Comparison of ENCODE assay signal across 8 cellular contexts in the genomic region with DNA sequence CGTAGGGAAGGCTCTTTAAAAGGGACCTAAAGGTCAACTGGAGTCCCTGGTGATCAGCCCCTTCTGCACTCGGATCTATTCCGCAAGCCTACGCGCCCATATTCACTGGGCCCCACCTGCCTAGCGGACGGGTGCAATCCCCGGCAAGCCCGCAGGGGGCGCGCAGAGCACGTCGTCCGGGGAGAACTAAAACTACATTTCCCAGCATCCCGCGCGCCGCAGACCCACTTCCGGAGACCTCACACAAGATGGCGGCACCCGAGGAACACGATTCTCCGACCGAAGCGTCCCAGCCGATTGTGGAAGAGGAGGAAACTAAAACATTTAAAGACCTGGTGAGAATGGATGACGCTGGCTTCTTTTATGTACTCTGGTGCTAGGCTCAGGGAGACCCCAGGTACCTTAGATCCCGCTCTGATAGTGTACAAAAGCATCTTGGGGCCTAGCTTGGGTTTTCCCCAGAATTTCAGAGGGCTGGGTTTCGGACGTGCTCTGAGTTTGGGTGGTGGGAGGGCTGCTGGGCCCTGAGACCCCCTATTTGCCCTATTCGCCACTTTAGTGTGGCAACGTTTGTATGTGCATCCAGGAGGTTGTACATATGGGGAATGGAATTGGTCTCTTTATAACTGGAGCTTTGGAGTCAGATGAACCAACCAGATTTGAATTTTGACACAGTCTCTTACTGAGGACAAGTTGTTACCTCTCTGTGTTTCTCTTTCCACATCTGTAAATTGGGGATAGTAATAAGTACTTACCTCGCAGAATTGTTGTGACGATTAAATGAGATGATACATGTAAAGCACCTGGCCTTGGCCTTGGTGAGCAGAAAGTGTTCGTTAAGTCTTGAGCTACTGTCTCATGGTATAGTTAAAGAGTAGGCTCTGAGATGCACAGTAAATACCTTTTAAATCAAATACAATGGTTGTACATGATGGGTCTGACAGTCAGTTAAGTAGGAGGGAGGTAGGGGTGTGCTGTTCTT. TPM values are rescaled to one million over a fixed set of nuclear protein-coding genes. Genes with fewer than 3 reads are reported as not detected.
DNase-seq lines count a peak whose midpoint lies in the region; ATAC-seq, FAIRE-seq and TF ChIP-seq lines count a peak whose summit lies in the region.

A gene (plus strand): TSS at position 227 of the 982 bp plus-strand sequence. CDS start 22 bp downstream, at position 249.

- peaks cover 5 to 10% of the 10 kb centered on the region in 2 donors for H3K4me1 ChIP-seq in kidney (ENCODE audit: control insufficient read depth in 1 of 2, insufficient read depth in 1 of 2, low read depth in 1 of 2, low read length in 2 of 2)

- no peak for FAIRE-seq in kidney (lab: Jason Lieb, UNC)

- H3K9me3 ChIP-seq in kidney (ENCODE audit: control insufficient read depth in 1 of 2, low read length in 2 of 2) = no peaks in the 10 kb centered on the region

- H3K36me3 ChIP-seq in kidney (ENCODE audit: control insufficient read depth in 1 of 2, insufficient read depth in 2 of 2, low read length in 2 of 2) = peaks cover 0 to 11% of the 10 kb centered on the region in 2 donors

- H3K27ac ChIP-seq in kidney (ENCODE audit: low read depth in 2 of 2, low read length in 2 of 2) = peak within 1 kb of the TSS in 1 of 2 donors; percentile 37

- H3K4me3 ChIP-seq in AG09309 (ENCODE audit: control insufficient read depth, low read depth, low read length) (peak within 1 kb of the TSS; percentile 97), kidney (ENCODE audit: low read length in 2 of 2) (peak within 1 kb of the TSS; percentile 82 to 97)

- peak within 1 kb of the TSS; percentile 66 to 95 for H3K9ac ChIP-seq in kidney (ENCODE audit: low read length in 2 of 2)

- ATAC-seq in GM18907 (IDR thresholded peaks at IDR 0.05; ENCODE audit: unreplicated experiment) = peak; percentile 89
- ATAC-seq in HG03159 (IDR thresholded peaks at IDR 0.05; ENCODE audit: unreplicated experiment) = peak; percentile 77
- peak; percentile 93 to 97 for ATAC-seq in activated CD4-positive, CD25-positive, alpha-beta regulatory T cell treated with anti-CD3 and anti-CD28 coated beads, Interleukin-2, amount 50 U/mL, for 24 hours

- intact Hi-C loops in kidney (cut with DNase I) = no loop called here

- DNase-seq in AG09309 (ENCODE audit: low read depth) = peak; percentile 46
- DNase-seq in NCI-H446 (lab: John Stamatoyannopoulos, UW) = peak; percentile 88 to 92
- peak; percentile 8 to 58 for DNase-seq in cerebellar nuclear complex (lab: John Stamatoyannopoulos, UW)
- peak; percentile 97 for DNase-seq in kidney
- peak; percentile 98 for DNase-seq in stimulated activated CD4-positive, alpha-beta T cell treated with anti-CD3 and anti-CD28 coated beads, Interleukin-15, amount 100 ng/mL, for 24 hours

- TF ChIP-seq CTCF in AG09309 (IDR thresholded peaks at IDR 0.05; ENCODE audit: control insufficient read depth, insufficient read depth, low read depth, low read length, missing control alignments) (peak; percentile 94), kidney (IDR thresholded peaks at IDR 0.05; ENCODE audit: borderline replicate concordance, extremely low read depth, insufficient read depth) (peak; percentile 93)

RNA-seq across cellular contexts. Expression of the gene that starts here (rescaled TPM):
- 50.9 TPM for total RNA-seq in kidney
- 35.1 TPM for polyA plus RNA-seq in kidney (ENCODE audit: insufficient read depth, low read depth, low replicate concordance)

Comparison
In these comparisons a context has a peak if more than half of its experiments do, and no peak if none do; other contexts are left out.
1. DNase-seq: peak in every context shown above with its lines; median percentile 98 in stimulated activated CD4-positive, alpha-beta T cell treated with anti-CD3 and anti-CD28 coated beads, Interleukin-15, amount 100 ng/mL, for 24 hours; 97 in kidney; 90 in NCI-H446; 46 in AG09309; 33 in cerebellar nuclear complex.